1 cellular context compared by ENCODE assay signal in genomic region chrX:49292400-49293362, GRCh38.
TF ChIP-seq lines count a peak whose summit lies in the region.

No MANE protein-coding gene starts in this region.

TF ChIP-seq in SK-N-SH, 30 proteins besides CTCF, POLR2A, EP300 and RAD21:
- TF ChIP-seq GATA2 (CRISPR knock-in tag; IDR thresholded peaks at IDR 0.05) = no peak
- TF ChIP-seq TAF1 (IDR thresholded peaks at IDR 0.05; ENCODE audit: borderline replicate concordance, low read depth, low read length) = no peak
- TF ChIP-seq ZBTB33 (IDR thresholded peaks at IDR 0.05; ENCODE audit: borderline replicate concordance, low read depth) = no peak
- no peak for TF ChIP-seq USF1 (IDR thresholded peaks at IDR 0.05; ENCODE audit: borderline replicate concordance, low read depth)
- TF ChIP-seq SIN3A (IDR thresholded peaks at IDR 0.05; ENCODE audit: borderline replicate concordance, low read depth, low read length) = no peak
- TF ChIP-seq NFIC (IDR thresholded peaks at IDR 0.05; ENCODE audit: borderline replicate concordance) = no peak
- TF ChIP-seq SMC3 (IDR thresholded peaks at IDR 0.05; ENCODE audit: low read depth, low read length) = no peak
- TF ChIP-seq EZH2phosphoT487 (IDR thresholded peaks at IDR 0.05; ENCODE audit: borderline replicate concordance, low read depth) = no peak
TF ChIP-seq in SK-N-SH: peak in this region for 0.
